ENCODE assay signal across 1 cellular context in the genomic region with DNA sequence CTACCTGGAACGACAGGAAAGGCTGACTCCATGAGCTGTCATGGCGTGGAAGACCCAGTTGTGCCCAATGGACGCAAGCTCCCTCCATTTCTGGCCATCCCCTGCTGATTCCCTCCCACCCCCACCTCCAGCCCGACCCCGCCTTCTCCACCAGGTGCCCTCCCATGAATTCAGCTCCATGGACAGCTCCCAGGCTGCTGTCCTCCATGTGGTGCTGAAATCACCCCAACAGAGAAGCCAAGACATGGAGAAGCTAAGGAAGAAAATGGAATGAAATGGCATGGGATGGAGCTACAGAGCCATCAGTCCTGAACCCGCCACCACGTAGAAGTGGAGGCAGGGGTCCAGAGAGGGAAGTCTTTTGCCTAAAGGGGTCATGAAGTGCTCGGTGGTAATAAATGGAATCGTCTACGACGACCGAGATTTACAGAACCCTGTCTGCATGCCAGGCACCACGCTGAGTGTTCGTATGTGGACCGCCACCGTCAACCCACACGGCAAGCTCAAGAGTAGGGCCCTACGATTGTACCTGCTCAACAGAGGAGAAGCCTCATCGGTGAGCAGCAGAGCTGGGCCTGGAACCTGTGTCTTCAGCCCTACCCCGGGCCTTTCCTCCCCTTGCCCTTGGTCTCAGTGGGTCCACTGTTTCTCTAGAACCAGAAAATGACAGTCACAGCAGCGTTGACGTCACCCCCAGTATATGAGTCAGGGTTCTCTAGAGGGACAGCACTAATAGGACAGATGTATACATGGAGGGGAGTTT.
TF ChIP-seq lines count a peak whose summit lies in the region.

No MANE protein-coding gene starts in this region.

TF ChIP-seq in K562, 482 proteins besides CTCF, POLR2A, EP300 and RAD21 (continued from another document and continues in another):
- TF ChIP-seq CBX3 (IDR thresholded peaks at IDR 0.05; ENCODE audit: borderline replicate concordance in 1 of 2, low read length in 2 of 2) (peak in 1 of 2 experiments; percentile 79; a peak in 2 of 3 replicates), GABPA (tag; conservative IDR thresholded peaks at IDR 0.05; ENCODE audit: low read depth) (no peak), ZNF165 (CRISPR knock-in tag; IDR thresholded peaks at IDR 0.05; ENCODE audit: borderline replicate concordance) (no peak), NFE2L1 (tag; IDR thresholded peaks at IDR 0.05; ENCODE audit: borderline replicate concordance, low read depth) (no peak; the same call in 1 of the 2 replicates), MIER1 (IDR thresholded peaks at IDR 0.05; ENCODE audit: low read depth) (peak; percentile 99), KDM1A (IDR thresholded peaks at IDR 0.05) (no peak), CBFA2T3 (IDR thresholded peaks at IDR 0.05) (no peak), RB1 (IDR thresholded peaks at IDR 0.05; ENCODE audit: low read depth) (no peak), HNRNPL (IDR thresholded peaks at IDR 0.05; ENCODE audit: low read depth, low read length) (no peak), ZNF707 (CRISPR knock-in tag; conservative IDR thresholded peaks at IDR 0.05) (no peak), GATAD2A (IDR thresholded peaks at IDR 0.05) (no peak), ESRRB (CRISPR knock-in tag; IDR thresholded peaks at IDR 0.05; ENCODE audit: borderline replicate concordance) (no peak), SMARCB1 (IDR thresholded peaks at IDR 0.05; ENCODE audit: insufficient read length, low read depth) (no peak), ZNF717 (CRISPR knock-in tag; IDR thresholded peaks at IDR 0.05) (no peak), RFX1 (IDR thresholded peaks at IDR 0.05) (no peak), TAL1 (IDR thresholded peaks at IDR 0.05) (no peak), TEAD4 (IDR thresholded peaks at IDR 0.05; ENCODE audit: low read length) (peak; percentile 18; the same call in 1 of the 2 replicates), TEAD4 (CRISPR knock-in tag; IDR thresholded peaks at IDR 0.05; ENCODE audit: borderline replicate concordance) (peak; percentile 98), NCOA2 (IDR thresholded peaks at IDR 0.05; ENCODE audit: partially characterized antibody in 2 of 2) (no peak), KLF6 (CRISPR knock-in tag; IDR thresholded peaks at IDR 0.05; ENCODE audit: borderline replicate concordance) (peak; percentile 45; the same call in 1 of the 2 replicates), ELF1 (tag; IDR thresholded peaks at IDR 0.05) (no peak)
- TF ChIP-seq, protein P1, sequence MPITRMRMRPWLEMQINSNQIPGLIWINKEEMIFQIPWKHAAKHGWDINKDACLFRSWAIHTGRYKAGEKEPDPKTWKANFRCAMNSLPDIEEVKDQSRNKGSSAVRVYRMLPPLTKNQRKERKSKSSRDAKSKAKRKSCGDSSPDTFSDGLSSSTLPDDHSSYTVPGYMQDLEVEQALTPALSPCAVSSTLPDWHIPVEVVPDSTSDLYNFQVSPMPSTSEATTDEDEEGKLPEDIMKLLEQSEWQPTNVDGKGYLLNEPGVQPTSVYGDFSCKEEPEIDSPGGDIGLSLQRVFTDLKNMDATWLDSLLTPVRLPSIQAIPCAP (CRISPR knock-in tag; IDR thresholded peaks at IDR 0.05; ENCODE audit: borderline replicate concordance), result peak; percentile 96; the same call in 1 of the 2 replicates
- TF ChIP-seq, protein P2, sequence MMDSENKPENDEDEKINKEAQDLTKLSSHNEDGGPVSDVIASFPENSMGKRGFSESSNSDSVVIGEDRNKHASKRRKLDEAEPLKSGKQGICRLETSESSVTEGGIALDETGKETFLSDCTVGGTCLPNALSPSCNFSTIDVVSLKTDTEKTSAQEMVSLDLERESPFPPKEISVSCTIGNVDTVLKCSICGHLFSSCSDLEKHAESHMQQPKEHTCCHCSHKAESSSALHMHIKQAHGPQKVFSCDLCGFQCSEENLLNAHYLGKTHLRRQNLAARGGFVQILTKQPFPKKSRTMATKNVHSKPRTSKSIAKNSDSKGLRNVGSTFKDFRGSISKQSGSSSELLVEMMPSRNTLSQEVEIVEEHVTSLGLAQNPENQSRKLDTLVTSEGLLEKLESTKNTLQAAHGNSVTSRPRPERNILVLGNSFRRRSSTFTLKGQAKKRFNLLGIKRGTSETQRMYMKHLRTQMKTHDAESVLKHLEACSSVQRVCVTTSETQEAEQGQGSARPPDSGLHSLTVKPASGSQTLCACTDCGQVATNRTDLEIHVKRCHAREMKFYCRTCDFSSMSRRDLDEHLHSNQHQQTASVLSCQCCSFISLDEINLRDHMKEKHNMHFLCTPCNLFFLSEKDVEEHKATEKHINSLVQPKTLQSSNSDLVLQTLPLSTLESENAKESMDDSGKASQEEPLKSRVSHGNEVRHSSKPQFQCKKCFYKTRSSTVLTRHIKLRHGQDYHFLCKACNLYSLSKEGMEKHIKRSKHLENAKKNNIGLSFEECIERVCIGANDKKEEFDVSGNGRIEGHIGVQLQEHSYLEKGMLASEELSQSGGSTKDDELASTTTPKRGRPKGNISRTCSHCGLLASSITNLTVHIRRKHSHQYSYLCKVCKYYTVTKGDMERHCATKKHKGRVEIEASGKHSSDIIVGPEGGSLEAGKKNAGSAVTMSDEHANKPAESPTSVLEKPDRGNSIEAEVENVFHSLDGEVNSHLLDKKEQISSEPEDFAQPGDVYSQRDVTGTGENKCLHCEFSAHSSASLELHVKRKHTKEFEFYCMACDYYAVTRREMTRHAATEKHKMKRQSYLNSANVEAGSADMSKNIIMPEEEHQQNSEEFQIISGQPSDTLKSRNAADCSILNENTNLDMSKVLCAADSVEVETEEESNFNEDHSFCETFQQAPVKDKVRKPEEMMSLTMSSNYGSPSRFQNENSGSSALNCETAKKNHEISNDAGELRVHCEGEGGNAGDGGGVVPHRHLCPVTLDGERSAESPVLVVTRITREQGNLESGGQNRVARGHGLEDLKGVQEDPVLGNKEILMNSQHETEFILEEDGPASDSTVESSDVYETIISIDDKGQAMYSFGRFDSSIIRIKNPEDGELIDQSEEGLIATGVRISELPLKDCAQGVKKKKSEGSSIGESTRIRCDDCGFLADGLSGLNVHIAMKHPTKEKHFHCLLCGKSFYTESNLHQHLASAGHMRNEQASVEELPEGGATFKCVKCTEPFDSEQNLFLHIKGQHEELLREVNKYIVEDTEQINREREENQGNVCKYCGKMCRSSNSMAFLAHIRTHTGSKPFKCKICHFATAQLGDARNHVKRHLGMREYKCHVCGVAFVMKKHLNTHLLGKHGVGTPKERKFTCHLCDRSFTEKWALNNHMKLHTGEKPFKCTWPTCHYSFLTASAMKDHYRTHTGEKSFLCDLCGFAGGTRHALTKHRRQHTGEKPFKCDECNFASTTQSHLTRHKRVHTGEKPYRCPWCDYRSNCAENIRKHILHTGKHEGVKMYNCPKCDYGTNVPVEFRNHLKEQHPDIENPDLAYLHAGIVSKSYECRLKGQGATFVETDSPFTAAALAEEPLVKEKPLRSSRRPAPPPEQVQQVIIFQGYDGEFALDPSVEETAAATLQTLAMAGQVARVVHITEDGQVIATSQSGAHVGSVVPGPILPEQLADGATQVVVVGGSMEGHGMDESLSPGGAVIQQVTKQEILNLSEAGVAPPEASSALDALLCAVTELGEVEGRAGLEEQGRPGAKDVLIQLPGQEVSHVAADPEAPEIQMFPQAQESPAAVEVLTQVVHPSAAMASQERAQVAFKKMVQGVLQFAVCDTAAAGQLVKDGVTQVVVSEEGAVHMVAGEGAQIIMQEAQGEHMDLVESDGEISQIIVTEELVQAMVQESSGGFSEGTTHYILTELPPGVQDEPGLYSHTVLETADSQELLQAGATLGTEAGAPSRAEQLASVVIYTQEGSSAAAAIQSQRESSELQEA (IDR thresholded peaks at IDR 0.05; ENCODE audit: low read depth), result no peak
- TF ChIP-seq, protein P3, sequence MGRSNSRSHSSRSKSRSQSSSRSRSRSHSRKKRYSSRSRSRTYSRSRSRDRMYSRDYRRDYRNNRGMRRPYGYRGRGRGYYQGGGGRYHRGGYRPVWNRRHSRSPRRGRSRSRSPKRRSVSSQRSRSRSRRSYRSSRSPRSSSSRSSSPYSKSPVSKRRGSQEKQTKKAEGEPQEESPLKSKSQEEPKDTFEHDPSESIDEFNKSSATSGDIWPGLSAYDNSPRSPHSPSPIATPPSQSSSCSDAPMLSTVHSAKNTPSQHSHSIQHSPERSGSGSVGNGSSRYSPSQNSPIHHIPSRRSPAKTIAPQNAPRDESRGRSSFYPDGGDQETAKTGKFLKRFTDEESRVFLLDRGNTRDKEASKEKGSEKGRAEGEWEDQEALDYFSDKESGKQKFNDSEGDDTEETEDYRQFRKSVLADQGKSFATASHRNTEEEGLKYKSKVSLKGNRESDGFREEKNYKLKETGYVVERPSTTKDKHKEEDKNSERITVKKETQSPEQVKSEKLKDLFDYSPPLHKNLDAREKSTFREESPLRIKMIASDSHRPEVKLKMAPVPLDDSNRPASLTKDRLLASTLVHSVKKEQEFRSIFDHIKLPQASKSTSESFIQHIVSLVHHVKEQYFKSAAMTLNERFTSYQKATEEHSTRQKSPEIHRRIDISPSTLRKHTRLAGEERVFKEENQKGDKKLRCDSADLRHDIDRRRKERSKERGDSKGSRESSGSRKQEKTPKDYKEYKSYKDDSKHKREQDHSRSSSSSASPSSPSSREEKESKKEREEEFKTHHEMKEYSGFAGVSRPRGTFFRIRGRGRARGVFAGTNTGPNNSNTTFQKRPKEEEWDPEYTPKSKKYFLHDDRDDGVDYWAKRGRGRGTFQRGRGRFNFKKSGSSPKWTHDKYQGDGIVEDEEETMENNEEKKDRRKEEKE (IDR thresholded peaks at IDR 0.05; ENCODE audit: borderline replicate concordance in 1 of 2, control insufficient read depth in 1 of 2, low read depth in 2 of 2, low read length in 1 of 2), result no peak
- TF ChIP-seq, protein P4, sequence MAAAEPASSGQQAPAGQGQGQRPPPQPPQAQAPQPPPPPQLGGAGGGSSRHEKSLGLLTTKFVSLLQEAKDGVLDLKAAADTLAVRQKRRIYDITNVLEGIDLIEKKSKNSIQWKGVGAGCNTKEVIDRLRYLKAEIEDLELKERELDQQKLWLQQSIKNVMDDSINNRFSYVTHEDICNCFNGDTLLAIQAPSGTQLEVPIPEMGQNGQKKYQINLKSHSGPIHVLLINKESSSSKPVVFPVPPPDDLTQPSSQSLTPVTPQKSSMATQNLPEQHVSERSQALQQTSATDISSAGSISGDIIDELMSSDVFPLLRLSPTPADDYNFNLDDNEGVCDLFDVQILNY (CRISPR knock-in tag; IDR thresholded peaks at IDR 0.05), result peak; percentile 99
- TF ChIP-seq, protein P5, sequence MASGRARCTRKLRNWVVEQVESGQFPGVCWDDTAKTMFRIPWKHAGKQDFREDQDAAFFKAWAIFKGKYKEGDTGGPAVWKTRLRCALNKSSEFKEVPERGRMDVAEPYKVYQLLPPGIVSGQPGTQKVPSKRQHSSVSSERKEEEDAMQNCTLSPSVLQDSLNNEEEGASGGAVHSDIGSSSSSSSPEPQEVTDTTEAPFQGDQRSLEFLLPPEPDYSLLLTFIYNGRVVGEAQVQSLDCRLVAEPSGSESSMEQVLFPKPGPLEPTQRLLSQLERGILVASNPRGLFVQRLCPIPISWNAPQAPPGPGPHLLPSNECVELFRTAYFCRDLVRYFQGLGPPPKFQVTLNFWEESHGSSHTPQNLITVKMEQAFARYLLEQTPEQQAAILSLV (tag; IDR thresholded peaks at IDR 0.05), result no peak
- TF ChIP-seq, protein P6, sequence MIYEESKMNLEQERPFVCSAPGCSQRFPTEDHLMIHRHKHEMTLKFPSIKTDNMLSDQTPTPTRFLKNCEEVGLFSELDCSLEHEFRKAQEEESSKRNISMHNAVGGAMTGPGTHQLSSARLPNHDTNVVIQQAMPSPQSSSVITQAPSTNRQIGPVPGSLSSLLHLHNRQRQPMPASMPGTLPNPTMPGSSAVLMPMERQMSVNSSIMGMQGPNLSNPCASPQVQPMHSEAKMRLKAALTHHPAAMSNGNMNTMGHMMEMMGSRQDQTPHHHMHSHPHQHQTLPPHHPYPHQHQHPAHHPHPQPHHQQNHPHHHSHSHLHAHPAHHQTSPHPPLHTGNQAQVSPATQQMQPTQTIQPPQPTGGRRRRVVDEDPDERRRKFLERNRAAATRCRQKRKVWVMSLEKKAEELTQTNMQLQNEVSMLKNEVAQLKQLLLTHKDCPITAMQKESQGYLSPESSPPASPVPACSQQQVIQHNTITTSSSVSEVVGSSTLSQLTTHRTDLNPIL (CRISPR knock-in tag; IDR thresholded peaks at IDR 0.05), result no peak
- TF ChIP-seq, protein P7, sequence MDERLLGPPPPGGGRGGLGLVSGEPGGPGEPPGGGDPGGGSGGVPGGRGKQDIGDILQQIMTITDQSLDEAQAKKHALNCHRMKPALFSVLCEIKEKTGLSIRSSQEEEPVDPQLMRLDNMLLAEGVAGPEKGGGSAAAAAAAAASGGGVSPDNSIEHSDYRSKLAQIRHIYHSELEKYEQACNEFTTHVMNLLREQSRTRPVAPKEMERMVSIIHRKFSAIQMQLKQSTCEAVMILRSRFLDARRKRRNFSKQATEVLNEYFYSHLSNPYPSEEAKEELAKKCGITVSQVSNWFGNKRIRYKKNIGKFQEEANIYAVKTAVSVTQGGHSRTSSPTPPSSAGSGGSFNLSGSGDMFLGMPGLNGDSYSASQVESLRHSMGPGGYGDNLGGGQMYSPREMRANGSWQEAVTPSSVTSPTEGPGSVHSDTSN (CRISPR knock-in tag; IDR thresholded peaks at IDR 0.05; ENCODE audit: low read depth), result peak; percentile 91
- TF ChIP-seq, protein P7 (tag; conservative IDR thresholded peaks at IDR 0.05; ENCODE audit: low read depth), result no peak
- TF ChIP-seq, protein P8, sequence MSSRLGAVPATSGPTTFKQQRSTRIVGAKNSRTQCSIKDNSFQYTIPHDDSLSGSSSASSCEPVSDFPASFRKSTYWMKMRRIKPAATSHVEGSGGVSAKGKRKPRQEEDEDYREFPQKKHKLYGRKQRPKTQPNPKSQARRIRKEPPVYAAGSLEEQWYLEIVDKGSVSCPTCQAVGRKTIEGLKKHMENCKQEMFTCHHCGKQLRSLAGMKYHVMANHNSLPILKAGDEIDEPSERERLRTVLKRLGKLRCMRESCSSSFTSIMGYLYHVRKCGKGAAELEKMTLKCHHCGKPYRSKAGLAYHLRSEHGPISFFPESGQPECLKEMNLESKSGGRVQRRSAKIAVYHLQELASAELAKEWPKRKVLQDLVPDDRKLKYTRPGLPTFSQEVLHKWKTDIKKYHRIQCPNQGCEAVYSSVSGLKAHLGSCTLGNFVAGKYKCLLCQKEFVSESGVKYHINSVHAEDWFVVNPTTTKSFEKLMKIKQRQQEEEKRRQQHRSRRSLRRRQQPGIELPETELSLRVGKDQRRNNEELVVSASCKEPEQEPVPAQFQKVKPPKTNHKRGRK (tag; IDR thresholded peaks at IDR 0.05), result no peak
